ENCODE assay signal across 7 cellular contexts in the genomic region with DNA sequence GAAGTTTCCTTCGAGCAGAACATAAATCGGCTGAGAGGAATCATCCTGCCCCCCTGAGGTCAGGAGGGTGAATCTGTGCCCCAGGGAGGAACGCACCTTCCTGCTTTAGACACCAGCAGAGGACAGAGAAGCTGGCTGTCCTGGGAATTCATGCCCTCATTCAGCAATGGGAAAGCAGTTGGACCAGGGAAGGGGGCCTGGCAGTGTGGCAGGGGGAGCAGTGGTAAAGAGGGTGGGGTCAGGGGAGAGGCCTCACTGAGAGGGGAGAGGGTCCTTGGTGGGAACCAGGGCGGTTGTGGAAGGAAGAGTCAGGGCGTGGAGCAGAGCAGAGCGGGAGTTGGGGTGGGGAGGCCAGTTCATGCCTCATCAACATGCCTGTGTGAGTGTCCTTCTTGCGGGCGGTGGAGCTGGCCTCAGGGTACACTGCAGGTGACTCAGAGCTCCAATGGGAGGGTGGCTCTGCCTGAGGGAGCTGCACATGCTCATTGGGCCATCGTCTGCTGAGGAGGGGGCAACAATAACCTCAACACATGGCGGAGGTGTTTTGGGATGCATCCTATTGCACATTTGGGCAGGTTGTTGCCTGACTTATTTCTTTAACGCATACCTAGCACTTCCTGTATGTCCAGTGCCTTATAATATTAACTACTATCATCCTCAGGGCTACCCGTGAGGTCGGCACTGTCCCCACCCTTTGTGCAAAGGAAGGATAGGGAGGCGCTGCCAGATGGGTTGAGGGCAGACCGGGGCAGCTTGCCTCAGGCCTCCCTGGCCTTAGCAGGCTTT. TPM values are rescaled to one million over a fixed set of nuclear protein-coding genes. Genes with fewer than 3 reads are reported as not detected.
DNase-seq lines count a peak whose midpoint lies in the region; ATAC-seq, FAIRE-seq and TF ChIP-seq lines count a peak whose summit lies in the region.

No MANE protein-coding gene starts in this region.

- ATAC-seq in left lung (peak; percentile 80), upper lobe of left lung (ENCODE audit: low FRiP score in 2 of 2) (peak; percentile 51 to 69)

- no peak for TF ChIP-seq POLR2A in upper lobe of left lung (IDR thresholded peaks at IDR 0.05)
- TF ChIP-seq POLR2A in GM12891 (IDR thresholded peaks at IDR 0.05; ENCODE audit: low read depth, low read length): no peak

- H3K4me3 Mint-ChIP-seq in MCF 10A (ENCODE audit: unreplicated experiment): peak overlapping the region; percentile 72

- peaks cover 20% of the 10 kb centered on the region for H3K36me3 ChIP-seq in HUES48 (ENCODE audit: control insufficient read depth, insufficient read depth, low read length)
- peaks cover 0 to 47% of the 10 kb centered on the region in 2 donors for H3K36me3 ChIP-seq in left lung
- H3K36me3 ChIP-seq in upper lobe of left lung: peaks cover 0 to 29% (median 10%) of the 10 kb centered on the region in 4 donors
- H3K36me3 ChIP-seq in WERI-Rb-1: peaks cover 27% of the 10 kb centered on the region

- no peaks in the 10 kb centered on the region for H3K27me3 Mint-ChIP-seq in MCF 10A (ENCODE audit: insufficient read depth, unreplicated experiment)

- peaks cover 61% of the 10 kb centered on the region for H3K4me1 Mint-ChIP-seq in MCF 10A (ENCODE audit: insufficient read depth, unreplicated experiment)

- intact Hi-C loops in MCF 10A (cut with micrococcal nuclease): loop anchor here (1.0 to 5.0 kb wide), 3 partner anchors 16 to 39 kb away; a partner anchor contains a TSS
- intact Hi-C loops in left lung (cut with DNase I): no loop called here

- H3K9me3 ChIP-seq in HUES48 (ENCODE audit: control insufficient read depth, insufficient read depth, low read length) (no peaks in the 10 kb centered on the region), left lung (no peaks in the 10 kb centered on the region), upper lobe of left lung (no peaks in the 10 kb centered on the region), WERI-Rb-1 (ENCODE audit: severe bottlenecking) (no peaks in the 10 kb centered on the region)

- no peak for FAIRE-seq in GM12891 (lab: Jason Lieb, UNC)

- POLR2A ChIA-PET in MCF 10A (lab: Yijun Ruan, JAX): interaction anchor here (1.0 to 10.3 kb wide), 15 partner anchors 9 to 211 kb away, joined by 3 to 332 read pairs (median 5); a partner anchor contains a TSS

- H3K27ac ChIP-seq in HUES48 (ENCODE audit: low read depth, low read length) (peak overlapping the region; percentile 9), left lung (peak overlapping the region; percentile 73 to 83), upper lobe of left lung (peak overlapping the region; percentile 62 to 82 (median 78)), WERI-Rb-1 (no peak overlapping the region)

- H3K27ac Mint-ChIP-seq in MCF 10A (ENCODE audit: low read depth, unreplicated experiment): peak overlapping the region; percentile 98

- no peak overlapping the region for H3K9ac ChIP-seq in HUES48 (ENCODE audit: low read depth, low read length)

- no peaks in the 10 kb centered on the region for H3K9me3 Mint-ChIP-seq in MCF 10A (ENCODE audit: unreplicated experiment)

- TF ChIP-seq CTCF in MCF 10A (IDR thresholded peaks at IDR 0.05; ENCODE audit: unreplicated experiment) (no peak), left lung (IDR thresholded peaks at IDR 0.05) (no peak), upper lobe of left lung (IDR thresholded peaks at IDR 0.05) (no peak), WERI-Rb-1 (IDR thresholded peaks at IDR 0.05; ENCODE audit: low read depth, low read length) (no peak)

- WGBS in upper lobe of left lung, 2 donors: 64 to 74% methylated on average over 15 of the region's 15 CpGs

- CTCF ChIA-PET in MCF 10A (lab: Yijun Ruan, JAX): interaction anchor here (0.6 to 2.4 kb wide), 9 partner anchors 10 to 254 kb away, joined by 3 to 8 read pairs (median 4); a partner anchor contains a TSS

- no TSS peak for BruUV-seq in MCF 10A (replicated peaks; lab: Mats Ljungman, UMichigan)

- H3K4me3 ChIP-seq in HUES48 (ENCODE audit: low read depth, low read length) (no peak overlapping the region), left lung (no peak overlapping the region), upper lobe of left lung (no peak overlapping the region), WERI-Rb-1 (ENCODE audit: low read depth, low read length) (no peak overlapping the region)

- H3K36me3 Mint-ChIP-seq in MCF 10A (ENCODE audit: insufficient read depth, unreplicated experiment): peaks cover 38% of the 10 kb centered on the region

- DNase-seq in MCF 10A (ENCODE audit: unreplicated experiment) (peak; percentile 77), left lung (peak in 1 of 2 donors; percentile 64), upper lobe of left lung (peak in 1 of 2 donors; percentile 66), WERI-Rb-1 (no peak), SKM-1 (lab: John Stamatoyannopoulos, UW; ENCODE audit: unreplicated experiment) (no peak), GM12891 (ENCODE audit: insufficient read length, low spot score) (no peak)

- no peak for TF ChIP-seq EP300 in upper lobe of left lung (IDR thresholded peaks at IDR 0.05)

- H3K27me3 ChIP-seq in HUES48 (ENCODE audit: control insufficient read depth, insufficient read depth, low read length): no peaks in the 10 kb centered on the region
- H3K27me3 ChIP-seq in left lung: no peaks in the 10 kb centered on the region
- no peaks in the 10 kb centered on the region for H3K27me3 ChIP-seq in upper lobe of left lung
- H3K27me3 ChIP-seq in WERI-Rb-1 (ENCODE audit: insufficient read depth, low read depth, severe bottlenecking): no peaks in the 10 kb centered on the region

- H3K4me1 ChIP-seq in HUES48 (ENCODE audit: control insufficient read depth, insufficient read depth, low read length) (peaks cover 9% of the 10 kb centered on the region), left lung (peaks cover 42 to 79% of the 10 kb centered on the region in 2 donors), upper lobe of left lung (peaks cover 45 to 62% (median 57%) of the 10 kb centered on the region in 4 donors)

TF ChIP-seq in GM12891, 5 proteins besides CTCF, POLR2A, EP300 and RAD21:
- TF ChIP-seq POU2F2 (IDR thresholded peaks at IDR 0.05; ENCODE audit: low read depth, low read length) (no peak), SPI1 (IDR thresholded peaks at IDR 0.05; ENCODE audit: low read depth, low read length) (no peak), PAX5 (IDR thresholded peaks at IDR 0.05; ENCODE audit: insufficient read depth, low read length, severe bottlenecking) (no peak), TAF1 (IDR thresholded peaks at IDR 0.05; ENCODE audit: low read depth, low read length) (no peak), POLR2AphosphoS5 (IDR thresholded peaks at IDR 0.05; ENCODE audit: low read depth, low read length) (no peak)

RNA-seq across cellular contexts. Expression of a gene that starts 23.2 kb away (rescaled TPM):
- total RNA-seq in MCF 10A (2022) (122 TPM in 2 replicates), left lung (100 to 1,000 TPM in 1 of 2 donors, 10 to 100 TPM in 1; 89.6 to 121 TPM), upper lobe of left lung (100 to 1,000 TPM in 4 of 6 donors, 10 to 100 TPM in 2; 64.2 to 170 (median 123) TPM)
- 40.8 TPM for polyA plus RNA-seq in GM12891 (2012; ENCODE audit: low read depth, missing spikeins)

RNA-seq across cellular contexts. Expression of a gene that starts 35.0 kb away (rescaled TPM):
- 14.7 and 20.9 TPM in 2 replicates for total RNA-seq in MCF 10A (2022)
- total RNA-seq in left lung: 10 to 100 TPM; 22.0 to 26.4 TPM
- 10 to 100 TPM; 17.5 to 48.2 (median 22.7) TPM for total RNA-seq in upper lobe of left lung
- 12.0 TPM for polyA plus RNA-seq in GM12891 (2012; ENCODE audit: low read depth, missing spikeins)
